Comparison of ENCODE assay signal across 32 cellular contexts in genomic region chr11:70844387-70844786, GRCh38.
"Had no signal": no experiment of that assay in that cellular context is flagged by ENCODE, and none has a peak within 500 bp of the region (broad histone marks: within the 10 kb centered on the region; RNA-seq: fewer than 3 reads in every experiment).

No MANE protein-coding gene starts in this region.

- H3K4me3 Mint-ChIP-seq: central memory CD8-positive, alpha-beta T cell; dendritic cell treated with granulocyte-macrophage colony-stimulating factor and Interleukin-4, amounts not matched to agents 40 ng/mL and 50 ng/mL, for 4 days; naive thymus-derived CD4-positive, alpha-beta T cell; nephron; stimulated activated effector memory CD8-positive, alpha-beta T cell treated with anti-CD3 and anti-CD28 coated beads, Interleukin-12 subunit alpha, Interleukin-12 subunit beta, amount 100 ng/mL, for 72 hours had no signal

- H2AFZ ChIP-seq: parathyroid adenoma had no signal

- DNase-seq: colonic mucosa; effector CD8-positive, alpha-beta T cell; erythroblast; esophagus squamous epithelium; foreskin melanocyte; glutamatergic neuron; heart right ventricle; hippocampal formation; left cardiac atrium; left lung; mesendoderm; midbrain; naive thymus-derived CD4-positive, alpha-beta T cell; nucleus accumbens; small intestine; stimulated activated CD4-positive, alpha-beta T cell treated with anti-CD3 and anti-CD28 coated beads, Interleukin-1b, Interleukin-23, amount 100 ng/mL, for 48 hours; stimulated activated CD4-positive, alpha-beta T cell treated with anti-CD3 and anti-CD28 coated beads, Interleukin-4, amount 100 ng/mL, for 1 hour; stimulated activated naive CD8-positive, alpha-beta T cell treated with anti-CD3 and anti-CD28 coated beads, Interleukin-15, Interleukin-2, amounts not matched to agents 100 U/mL and 50 U/mL, for 24 hours; substantia nigra; upper lobe of left lung had no signal

- H3K27me3 Mint-ChIP-seq: progenitor cell of endocrine pancreas had no signal

- ATAC-seq: heart right ventricle; left lung; naive thymus-derived CD4-positive, alpha-beta T cell; right cardiac atrium; stimulated activated effector memory CD8-positive, alpha-beta T cell treated with anti-CD3 and anti-CD28 coated beads, Interleukin-12 subunit alpha, Interleukin-12 subunit beta, amount 100 ng/mL, for 72 hours; stimulated activated naive CD8-positive, alpha-beta T cell treated with anti-CD3 and anti-CD28 coated beads, Interleukin-15, Interleukin-2, amounts not matched to agents 100 U/mL and 50 U/mL, for 24 hours had no signal

- H3K27ac ChIP-seq: colonic mucosa, esophagus squamous epithelium, heart right ventricle, left lung, parathyroid adenoma, thoracic aorta, tibial nerve, upper lobe of left lung had no signal

- H3K9ac ChIP-seq: parathyroid adenoma had no signal

- H3K36me3 ChIP-seq: colonic mucosa, esophagus squamous epithelium, heart right ventricle, left lung, thoracic aorta, tibial nerve, upper lobe of left lung had no signal

- H3K27ac Mint-ChIP-seq: dendritic cell treated with granulocyte-macrophage colony-stimulating factor and Interleukin-4, amounts not matched to agents 40 ng/mL and 50 ng/mL, for 4 days; naive thymus-derived CD4-positive, alpha-beta T cell; nephron; progenitor cell of endocrine pancreas; stimulated activated effector memory CD8-positive, alpha-beta T cell treated with anti-CD3 and anti-CD28 coated beads, Interleukin-12 subunit alpha, Interleukin-12 subunit beta, amount 100 ng/mL, for 72 hours had no signal

- H3K4me1 ChIP-seq: colonic mucosa, esophagus squamous epithelium, left lung, parathyroid adenoma, tibial nerve, upper lobe of left lung had no signal

- H3K36me3 Mint-ChIP-seq: naive thymus-derived CD4-positive, alpha-beta T cell; stimulated activated effector memory CD8-positive, alpha-beta T cell treated with anti-CD3 and anti-CD28 coated beads, Interleukin-12 subunit alpha, Interleukin-12 subunit beta, amount 100 ng/mL, for 72 hours had no signal

- FAIRE-seq: endothelial cell of umbilical vein, islet of Langerhans, small intestine, urothelium cell line had no signal

- H3K9me3 Mint-ChIP-seq: central memory CD8-positive, alpha-beta T cell; dendritic cell treated with granulocyte-macrophage colony-stimulating factor and Interleukin-4, amounts not matched to agents 40 ng/mL and 50 ng/mL, for 4 days; nephron; stimulated activated effector memory CD8-positive, alpha-beta T cell treated with anti-CD3 and anti-CD28 coated beads, Interleukin-12 subunit alpha, Interleukin-12 subunit beta, amount 100 ng/mL, for 72 hours had no signal

- H3K27me3 ChIP-seq: colonic mucosa, esophagus squamous epithelium, tibial nerve, upper lobe of left lung had no signal

- H3K4me1 Mint-ChIP-seq: central memory CD8-positive, alpha-beta T cell; naive thymus-derived CD4-positive, alpha-beta T cell; nephron; stimulated activated effector memory CD8-positive, alpha-beta T cell treated with anti-CD3 and anti-CD28 coated beads, Interleukin-12 subunit alpha, Interleukin-12 subunit beta, amount 100 ng/mL, for 72 hours had no signal

- H3K79me2 ChIP-seq: parathyroid adenoma had no signal

- H3K4me3 ChIP-seq: colonic mucosa, esophagus squamous epithelium, heart right ventricle, left lung, thoracic aorta, tibial nerve, upper lobe of left lung had no signal

- H3K9me3 ChIP-seq: colonic mucosa, esophagus squamous epithelium, left lung, thoracic aorta, upper lobe of left lung had no signal
